Comparison of ENCODE assay signal across 14 cellular contexts in the genomic region with DNA sequence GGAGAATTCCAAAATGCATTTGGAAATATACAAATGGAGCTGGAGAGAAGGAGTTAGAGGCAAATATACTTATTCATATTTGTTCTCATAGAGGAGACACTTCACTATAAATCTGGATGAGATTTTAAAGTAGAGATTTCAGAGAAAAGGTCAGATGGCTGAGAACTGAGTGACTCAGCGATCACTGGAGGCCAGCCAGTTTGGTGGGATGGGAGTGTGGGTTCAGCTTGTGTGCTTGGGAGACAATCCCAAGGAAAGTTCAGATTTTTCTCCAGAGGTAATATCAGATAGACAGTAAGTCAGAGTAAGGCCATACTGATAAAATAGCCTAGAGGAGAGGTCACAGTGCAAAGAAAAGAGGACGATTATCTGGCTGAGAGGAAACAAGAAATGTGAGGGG.
DNase-seq lines count a peak whose midpoint lies in the region; ATAC-seq and TF ChIP-seq lines count a peak whose summit lies in the region.
"Had no signal": no experiment of that assay in that cellular context is flagged by ENCODE, and none has a peak within 500 bp of the region (broad histone marks: within the 10 kb centered on the region; RNA-seq: fewer than 3 reads in every experiment).

No MANE protein-coding gene starts in this region.

- no peaks in the 10 kb centered on the region for H3K4me1 ChIP-seq in parathyroid adenoma

- ATAC-seq in HG02763 (IDR thresholded peaks at IDR 0.05; ENCODE audit: unreplicated experiment): no peak

- no peak overlapping the region for H2AFZ ChIP-seq in parathyroid adenoma

- TF ChIP-seq CTCF in parathyroid adenoma (IDR thresholded peaks at IDR 0.05): no peak

- H3K9me3 ChIP-seq in parathyroid adenoma (ENCODE audit: control insufficient read depth, low read length): no peaks in the 10 kb centered on the region

- H3K36me3 ChIP-seq in parathyroid adenoma (ENCODE audit: control insufficient read depth, insufficient read depth, low read length): no peaks in the 10 kb centered on the region

- peaks cover 2% of the 10 kb centered on the region for H3K79me2 ChIP-seq in parathyroid adenoma

- H3K4me3 ChIP-seq in parathyroid adenoma (ENCODE audit: low read depth, low read length): no peak overlapping the region

- H3K9ac ChIP-seq in parathyroid adenoma: no peak overlapping the region

- peak overlapping the region; percentile 3 for H3K27ac ChIP-seq in parathyroid adenoma

- DNase-seq in Daoy (ENCODE audit: low read depth) (peak; percentile 83), RPMI7951 (ENCODE audit: low read depth) (peak; percentile 79), fibroblast of the conjunctiva (ENCODE audit: low read depth) (peak; percentile 36), activated gamma-delta T cell treated with Interleukin-2 at 50 U/mL for 16 hours (no peak), COLO668 (lab: John Stamatoyannopoulos, UW; ENCODE audit: unreplicated experiment) (no peak)
- DNase-seq in stimulated activated naive CD4-positive, alpha-beta T cell treated with Interleukin-2 at 50 U/mL for 16 hours (lab: John Stamatoyannopoulos, UW): no peak
- DNase-seq: activated CD4-positive, CD25-positive, alpha-beta regulatory T cell; activated naive CD4-positive, alpha-beta T cell treated with anti-CD3 and anti-CD28 coated beads for 36 hours; COR-L47; GOT3; NCI-H1417 treated with DMSO at 0.1 percent for 48 hours; trophoblast cell had no signal

- H3K4me2 ChIP-seq in parathyroid adenoma (ENCODE audit: low read length): no peak overlapping the region

- H3K27me3 ChIP-seq in parathyroid adenoma (ENCODE audit: control insufficient read depth, insufficient read depth, low read length): no peaks in the 10 kb centered on the region

Comparison
In these comparisons a context has a peak if more than half of its experiments do, and no peak if none do; other contexts are left out.
1. DNase-seq: peak in Daoy (single experiment), RPMI7951 (single experiment) and fibroblast of the conjunctiva (single experiment); none in activated gamma-delta T cell treated with Interleukin-2 at 50 U/mL for 16 hours (single experiment), stimulated activated naive CD4-positive, alpha-beta T cell treated with Interleukin-2 at 50 U/mL for 16 hours (single experiment) and COLO668 (single experiment).